18 cellular contexts compared by ENCODE assay signal in the genomic region with DNA sequence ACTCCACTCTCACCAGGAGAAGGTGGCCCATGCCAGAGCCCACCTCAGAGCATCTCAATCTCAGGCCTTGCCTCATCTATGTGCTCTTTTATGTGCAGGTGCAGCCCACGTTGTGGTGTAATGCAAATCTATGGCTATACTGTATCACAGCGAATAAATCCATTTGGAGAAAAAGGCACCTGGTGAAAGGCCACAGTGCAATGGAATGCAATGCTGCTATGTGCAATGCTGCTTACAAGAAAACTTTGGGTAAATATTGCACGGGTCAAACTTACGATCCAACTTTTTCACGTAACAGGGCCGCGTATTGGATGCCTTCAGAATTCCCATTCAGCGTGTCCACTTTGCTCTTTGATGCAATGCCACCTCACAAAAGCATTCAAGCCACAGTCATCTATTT. TPM values are rescaled to one million over a fixed set of nuclear protein-coding genes. Genes with fewer than 3 reads are reported as not detected.
DNase-seq lines count a peak whose midpoint lies in the region; TF ChIP-seq lines count a peak whose summit lies in the region.
"Had no signal": no experiment of that assay in that cellular context is flagged by ENCODE, and none has a peak within 500 bp of the region (broad histone marks: within the 10 kb centered on the region; RNA-seq: fewer than 3 reads in every experiment).

No MANE protein-coding gene starts in this region.

- no peak overlapping the region for H2AFZ ChIP-seq in hepatocyte
- no peak overlapping the region for H2AFZ ChIP-seq in mesenchymal stem cell (ENCODE audit: low read depth, low read length)

- no peak overlapping the region for H2BK120ac ChIP-seq in mesenchymal stem cell (ENCODE audit: low read depth, low read length)

- no peak overlapping the region for H2BK15ac ChIP-seq in mesenchymal stem cell (ENCODE audit: low read depth, poor library complexity, severe bottlenecking)

- no peak overlapping the region for H3K14ac ChIP-seq in mesenchymal stem cell (ENCODE audit: low read length in 2 of 2)

- no peaks in the 10 kb centered on the region for H3K27me3 ChIP-seq in hepatocyte
- H3K27me3 ChIP-seq in mesenchymal stem cell (ENCODE audit: control insufficient read depth in 1 of 2, insufficient read depth in 1 of 2, low read length in 2 of 2) = no peaks in the 10 kb centered on the region
- H3K27me3 ChIP-seq: SJSA1 had no signal

- no peaks in the 10 kb centered on the region for H3K9me2 ChIP-seq in hepatocyte (replicated peaks; ENCODE audit: insufficient read depth)

- WGBS in hepatocyte (ENCODE audit: low lambda C conversion rate, missing lambda C conversion rate) = 89% methylated on average over 8 of the region's 8 CpGs
- 95% methylated on average over 8 of the region's 8 CpGs for WGBS in mesenchymal stem cell

- H3K9me3 Mint-ChIP-seq in activated CD4-positive, alpha-beta T cell treated with anti-CD3 and anti-CD28 coated beads, Interleukin-2, amount 10 ng/mL, durations not matched to agents 24 days and 14 days = no peaks in the 10 kb centered on the region

- peak overlapping the region; percentile 77 for H3K27ac ChIP-seq in hepatocyte
- H3K27ac ChIP-seq in mesenchymal stem cell (ENCODE audit: low read length, poor library complexity, severe bottlenecking) = no peak overlapping the region
- H3K27ac ChIP-seq: 22Rv1, HL-60, SJSA1 had no signal

- H3K23ac ChIP-seq in mesenchymal stem cell (ENCODE audit: low read length in 2 of 2) = no peak overlapping the region

- DNase-seq in activated CD4-positive, alpha-beta T cell treated with anti-CD3 and anti-CD28 coated beads, Interleukin-2, amount 10 ng/mL, durations not matched to agents 24 days and 14 days = peak; percentile 48
- DNase-seq in activated CD4-positive, alpha-beta T cell treated with anti-CD3 and anti-CD28 coated beads, Interleukin-2, amount 50 U/mL, for 4 hours = no peak
- DNase-seq in hepatocyte (ENCODE audit: low spot score) (no peak), mesenchymal stem cell (no peak), midbrain (lab: John Stamatoyannopoulos, UW) (no peak), H4 (ENCODE audit: low spot score) (no peak), NCI-H2171 (lab: John Stamatoyannopoulos, UW) (no peak), ureter (ENCODE audit: low spot score) (no peak)
- DNase-seq: DMS153, DND-41, H7, NCI-H1048, NCI-H1694, NCI-H2029 treated with DMSO at 0.1 percent for 48 hours, NCI-H2227 treated with DMSO at 0.1 percent for 48 hours had no signal

- no peak overlapping the region for H4K8ac ChIP-seq in mesenchymal stem cell (ENCODE audit: low read length)

- no peaks in the 10 kb centered on the region for H3K79me1 ChIP-seq in mesenchymal stem cell (replicated peaks; ENCODE audit: low read length, poor library complexity, severe bottlenecking)

- no peak for TF ChIP-seq CTCF in hepatocyte (IDR thresholded peaks at IDR 0.05; ENCODE audit: poor library complexity)

- H3K9me3 ChIP-seq in hepatocyte (ENCODE audit: low read depth) = no peaks in the 10 kb centered on the region
- H3K9me3 ChIP-seq in mesenchymal stem cell (ENCODE audit: control insufficient read depth, low read length) = no peaks in the 10 kb centered on the region
- H3K9me3 ChIP-seq: SJSA1 had no signal

- intact Hi-C loops in activated CD4-positive, alpha-beta T cell treated with anti-CD3 and anti-CD28 coated beads, Interleukin-2, amount 10 ng/mL, durations not matched to agents 24 days and 14 days (cut with micrococcal nuclease) = no loop called here

- no peak overlapping the region for H3K4ac ChIP-seq in mesenchymal stem cell (ENCODE audit: low read depth in 1 of 2, low read length in 2 of 2)

- H3K4me3 Mint-ChIP-seq in activated CD4-positive, alpha-beta T cell treated with anti-CD3 and anti-CD28 coated beads, Interleukin-2, amount 10 ng/mL, durations not matched to agents 24 days and 14 days = no peak overlapping the region

- H3K4me2 ChIP-seq in hepatocyte = peak overlapping the region; percentile 37
- no peak overlapping the region for H3K4me2 ChIP-seq in mesenchymal stem cell (ENCODE audit: low read length, poor library complexity, severe bottlenecking)

- no peak overlapping the region for H3K4me3 ChIP-seq in hepatocyte
- no peak overlapping the region for H3K4me3 ChIP-seq in mesenchymal stem cell (ENCODE audit: insufficient read depth in 1 of 2, low read depth in 1 of 2, low read length in 2 of 2)
- H3K4me3 ChIP-seq: SJSA1 had no signal

- peaks cover 11% of the 10 kb centered on the region for H3K27me3 Mint-ChIP-seq in activated CD4-positive, alpha-beta T cell treated with anti-CD3 and anti-CD28 coated beads, Interleukin-2, amount 10 ng/mL, durations not matched to agents 24 days and 14 days

- H3K79me2 ChIP-seq in hepatocyte = no peaks in the 10 kb centered on the region

- no peaks in the 10 kb centered on the region for H3K36me3 ChIP-seq in hepatocyte (replicated peaks; ENCODE audit: insufficient read depth, low read depth)
- no peaks in the 10 kb centered on the region for H3K36me3 ChIP-seq in mesenchymal stem cell (ENCODE audit: control insufficient read depth in 1 of 2, insufficient read depth in 2 of 2, low read depth in 1 of 2, low read length in 2 of 2)
- H3K36me3 ChIP-seq: SJSA1 had no signal

- no peak overlapping the region for H2BK12ac ChIP-seq in mesenchymal stem cell (ENCODE audit: low read length in 2 of 2)

- H3K18ac ChIP-seq in mesenchymal stem cell (ENCODE audit: low read depth in 1 of 2, low read length in 2 of 2) = no peak overlapping the region

- no peaks in the 10 kb centered on the region for H4K20me1 ChIP-seq in hepatocyte (ENCODE audit: insufficient read depth, poor library complexity, severe bottlenecking)

- no peak overlapping the region for H3K27ac Mint-ChIP-seq in activated CD4-positive, alpha-beta T cell treated with anti-CD3 and anti-CD28 coated beads, Interleukin-2, amount 10 ng/mL, durations not matched to agents 24 days and 14 days

- no peak overlapping the region for H2BK5ac ChIP-seq in mesenchymal stem cell (ENCODE audit: low read depth, low read length, poor library complexity, severe bottlenecking)

- no peak overlapping the region for H2AK5ac ChIP-seq in mesenchymal stem cell (ENCODE audit: low read length, severe bottlenecking)

- H3K4me1 ChIP-seq in hepatocyte (ENCODE audit: insufficient read depth) (peaks cover 14% of the 10 kb centered on the region), mesenchymal stem cell (ENCODE audit: control insufficient read depth, insufficient read depth, low read depth, low read length) (peaks cover 6% of the 10 kb centered on the region)
- H3K4me1 ChIP-seq: SJSA1 had no signal

- H4K91ac ChIP-seq in mesenchymal stem cell (ENCODE audit: low read length) = peak overlapping the region; percentile 40

- H3K36me3 Mint-ChIP-seq in activated CD4-positive, alpha-beta T cell treated with anti-CD3 and anti-CD28 coated beads, Interleukin-2, amount 10 ng/mL, durations not matched to agents 24 days and 14 days (ENCODE audit: low read depth) = no peaks in the 10 kb centered on the region

- no peak overlapping the region for H3K9ac ChIP-seq in mesenchymal stem cell (ENCODE audit: low read length)

- H3K4me1 Mint-ChIP-seq in activated CD4-positive, alpha-beta T cell treated with anti-CD3 and anti-CD28 coated beads, Interleukin-2, amount 10 ng/mL, durations not matched to agents 24 days and 14 days = peaks cover 2% of the 10 kb centered on the region

RNA-seq across cellular contexts. Expression of gene ZBTB18, which starts 13.5 kb away (rescaled TPM):
- 5.5 TPM in 2 replicates for total RNA-seq in activated CD4-positive, alpha-beta T cell treated with anti-CD3 and anti-CD28 coated beads, Interleukin-2, amount 10 ng/mL, durations not matched to agents 24 days and 14 days
- 9.6 and 10.9 TPM in 2 replicates for total RNA-seq in hepatocyte
- 1.1 and 1.2 TPM in 2 replicates for polyA plus RNA-seq in hepatocyte
- 6.6 TPM for polyA plus RNA-seq in mesenchymal stem cell (2013, experiment 1 of 2)
- 6.9 TPM for polyA plus RNA-seq in mesenchymal stem cell (2013, experiment 2 of 2)
- total RNA-seq in H4 (2014; rRNA removed; shearing (Covaris generic)) = 6.2 and 9.3 TPM in 2 replicates
- total RNA-seq in ureter = 14.2 TPM
